In genomic region chr6:71309666-71310065, GRCh38 we compare ENCODE assay signal across 22 cellular contexts. TPM values are rescaled to one million over a fixed set of nuclear protein-coding genes. Genes with fewer than 3 reads are reported as not detected.
DNase-seq lines count a peak whose midpoint lies in the region; ATAC-seq and TF ChIP-seq lines count a peak whose summit lies in the region.
"Had no signal": no experiment of that assay in that cellular context is flagged by ENCODE, and none has a peak within 500 bp of the region (broad histone marks: within the 10 kb centered on the region; RNA-seq: fewer than 3 reads in every experiment).

No MANE protein-coding gene starts in this region.

- no peaks in the 10 kb centered on the region for H3F3A ChIP-seq in GM23248 (ENCODE audit: insufficient read depth)

- peak; percentile 35 for DNase-seq in GM23248
- no peak for DNase-seq in T-helper 17 cell
- DNase-seq in glomerular visceral epithelial cell (ENCODE audit: extremely low spot score): peak; percentile 6
- no peak for DNase-seq in NCI-H2171 treated with DMSO at 0.1 percent for 48 hours (lab: John Stamatoyannopoulos, UW)
- DNase-seq in progenitor cell of endocrine pancreas (ENCODE audit: low spot score, unreplicated experiment): no peak
- no peak for DNase-seq in RPMI8226
- DNase-seq: CD4-positive, CD25-positive, alpha-beta regulatory T cell; DMS53; GOT3; HCEC 1CT; IMR-90; KG1; MM.1S; NCI-H2029 treated with DMSO at 0.1 percent for 48 hours; NCI-H226; NCI-H510A; NCI-H774; SIG-M5 had no signal

- H3K27me3 Mint-ChIP-seq in T-helper 17 cell (no peaks in the 10 kb centered on the region), progenitor cell of endocrine pancreas (no peaks in the 10 kb centered on the region)
- H3K27me3 Mint-ChIP-seq: CD4-positive, CD25-positive, alpha-beta regulatory T cell had no signal

- no peak overlapping the region for H3K4me3 ChIP-seq in GM23248
- H3K4me3 ChIP-seq: BLaER1, SK-N-MC had no signal

- in situ Hi-C loops in GM23248 (cut with MboI): no loop called here

- no peaks in the 10 kb centered on the region for H3K36me3 ChIP-seq in GM23248 (ENCODE audit: low read depth)

- no peaks in the 10 kb centered on the region for H3K9me3 Mint-ChIP-seq in progenitor cell of endocrine pancreas (ENCODE audit: low read depth)
- H3K9me3 Mint-ChIP-seq: CD4-positive, CD25-positive, alpha-beta regulatory T cell had no signal

- 22 to 23% methylated on average over 2 of the region's 2 CpGs for WGBS in GM23248 (ENCODE audit: low coverage in 1 of 2, low lambda C conversion rate in 2 of 2, missing lambda C conversion rate in 2 of 2), 2 experiments

- H3K4me1 Mint-ChIP-seq in T-helper 17 cell: no peaks in the 10 kb centered on the region
- peaks cover 9% of the 10 kb centered on the region for H3K4me1 Mint-ChIP-seq in progenitor cell of endocrine pancreas (ENCODE audit: low read depth)
- H3K4me1 Mint-ChIP-seq: CD4-positive, CD25-positive, alpha-beta regulatory T cell had no signal

- 0 out of 2 replicates have a peak, but pooled peaks cover 7% of the 10 kb centered on the region for H3K4me1 ChIP-seq in GM23248 (ENCODE audit: insufficient read depth)

- no peak overlapping the region for H3K9ac ChIP-seq in GM23248
- H3K9ac ChIP-seq: BLaER1 had no signal

- no peaks in the 10 kb centered on the region for H3K9me2 ChIP-seq in GM23248 (ENCODE audit: insufficient read depth)

- no peak overlapping the region for H3K27ac ChIP-seq in GM23248
- H3K27ac ChIP-seq: BLaER1, RWPE1, SK-N-MC had no signal

- H3K36me3 Mint-ChIP-seq in T-helper 17 cell (ENCODE audit: low read depth): no peaks in the 10 kb centered on the region
- H3K36me3 Mint-ChIP-seq in progenitor cell of endocrine pancreas (ENCODE audit: insufficient read depth): no peaks in the 10 kb centered on the region
- H3K36me3 Mint-ChIP-seq: CD4-positive, CD25-positive, alpha-beta regulatory T cell had no signal

- no peak overlapping the region for H3K4me2 ChIP-seq in GM23248 (ENCODE audit: unreplicated experiment)
- H3K4me2 ChIP-seq: BLaER1 had no signal

- peak overlapping the region; percentile 8 for H3K27ac Mint-ChIP-seq in T-helper 17 cell
- no peak overlapping the region for H3K27ac Mint-ChIP-seq in progenitor cell of endocrine pancreas
- H3K27ac Mint-ChIP-seq: CD4-positive, CD25-positive, alpha-beta regulatory T cell had no signal

- ATAC-seq in T-helper 17 cell (no peak), GM18498 (IDR thresholded peaks at IDR 0.05; ENCODE audit: unreplicated experiment) (no peak)

- no peaks in the 10 kb centered on the region for H3K79me2 ChIP-seq in GM23248 (ENCODE audit: insufficient read depth)

- no peak overlapping the region for H2AFZ ChIP-seq in GM23248

- no peak for TF ChIP-seq CTCF in progenitor cell of endocrine pancreas (IDR thresholded peaks at IDR 0.05; ENCODE audit: unreplicated experiment)

- H3K4me3 Mint-ChIP-seq in T-helper 17 cell (no peak overlapping the region), progenitor cell of endocrine pancreas (ENCODE audit: low read depth) (no peak overlapping the region)
- H3K4me3 Mint-ChIP-seq: CD4-positive, CD25-positive, alpha-beta regulatory T cell had no signal

- no peaks in the 10 kb centered on the region for H3K27me3 ChIP-seq in GM23248 (replicated peaks; ENCODE audit: insufficient read depth)
- H3K27me3 ChIP-seq: BLaER1 had no signal

- H4K20me1 ChIP-seq in GM23248 (ENCODE audit: insufficient read depth): no peaks in the 10 kb centered on the region
- H4K20me1 ChIP-seq: BLaER1 had no signal

- H3K9me3 ChIP-seq in GM23248 (ENCODE audit: low read depth) (no peaks in the 10 kb centered on the region), T-helper 17 cell (ENCODE audit: control insufficient read depth, low read length, poor library complexity, severe bottlenecking) (peaks cover 3% of the 10 kb centered on the region)
- H3K9me3 ChIP-seq: BLaER1 had no signal

RNA-seq across cellular contexts. Expression of gene OGFRL1, which starts 21.1 kb away (rescaled TPM):
- total RNA-seq in GM23248 (2014; rRNA removed; shearing (Covaris generic)): 19.9 and 22.5 TPM in 2 replicates
- 7.4 and 8.5 TPM in 2 replicates for polyA plus RNA-seq in GM23248 (2016; fragmentation: Nextera tagmentation; extraction: Ambion mirVana)
- total RNA-seq in T-helper 17 cell (10 to 100 TPM; 11.6 to 14.7 TPM), progenitor cell of endocrine pancreas (9.4 and 10.4 TPM in 2 replicates)

Comparison
In these comparisons a context has a peak if more than half of its experiments do, and no peak if none do; other contexts are left out.
1. DNase-seq: peak in GM23248 (single experiment) and glomerular visceral epithelial cell (single experiment); none in T-helper 17 cell (0 of 3), NCI-H2171 treated with DMSO at 0.1 percent for 48 hours (single experiment), progenitor cell of endocrine pancreas (single experiment) and RPMI8226 (single experiment).